22 cellular contexts compared by ENCODE assay signal in the genomic region with DNA sequence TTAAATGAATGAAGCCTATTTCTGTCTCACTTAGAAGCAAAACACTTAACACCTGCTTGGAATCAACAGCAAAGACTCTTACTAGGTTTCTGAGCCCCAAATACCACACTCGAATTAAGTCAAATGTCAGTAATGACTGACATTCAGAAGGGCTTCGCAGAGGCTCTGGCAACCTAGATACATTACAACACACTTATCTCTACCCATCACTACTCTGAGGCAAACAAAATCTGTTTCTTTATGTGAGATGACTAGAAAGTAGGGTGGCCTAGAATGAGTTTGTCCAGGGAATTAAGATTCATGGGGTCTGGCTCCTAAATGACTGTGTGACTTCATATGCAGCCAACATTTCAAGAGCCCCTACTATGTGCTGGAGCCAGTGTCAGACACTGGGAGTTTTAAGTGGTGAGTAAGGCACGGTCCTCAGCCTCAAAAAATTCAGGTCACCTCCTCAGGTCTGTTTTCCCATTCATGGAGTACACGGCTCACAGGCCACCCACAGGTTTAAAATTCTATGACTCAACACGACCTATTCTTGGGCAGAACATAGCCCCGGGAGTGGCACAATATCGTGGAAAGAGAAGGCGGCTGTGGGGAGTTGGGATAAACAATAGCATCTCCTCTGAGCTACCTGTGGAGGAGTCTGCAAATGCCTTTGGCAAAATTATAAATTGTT.
A peak's percentile ranks its signal among the peaks of the same experiment; 100 is the strongest.
DNase-seq lines count a peak whose midpoint lies in the region; ATAC-seq and TF ChIP-seq lines count a peak whose summit lies in the region.
"Had no signal": no experiment of that assay in that cellular context is flagged by ENCODE, and none has a peak within 500 bp of the region (broad histone marks: within the 10 kb centered on the region; RNA-seq: fewer than 3 reads in every experiment).

No MANE protein-coding gene starts in this region.

- no peaks in the 10 kb centered on the region for H3K9me3 ChIP-seq in H9 (ENCODE audit: control insufficient read depth, low read depth, low read length)
- H3K9me3 ChIP-seq in OCI-LY1 (ENCODE audit: low read length), result no peaks in the 10 kb centered on the region
- H3K9me3 ChIP-seq in hepatocyte (ENCODE audit: low read depth), result no peaks in the 10 kb centered on the region
- H3K9me3 ChIP-seq in prostate gland, result no peaks in the 10 kb centered on the region

- no peaks in the 10 kb centered on the region for H3K27me3 Mint-ChIP-seq in H9 (ENCODE audit: low read depth)
- H3K27me3 Mint-ChIP-seq: activated CD4-positive, alpha-beta memory T cell treated with anti-CD3 and anti-CD28 coated beads, Interleukin-2, amount 10 ng/mL, durations not matched to agents 7 days and 5 days; activated naive CD4-positive, alpha-beta T cell treated with anti-CD3 and anti-CD28 coated beads, Interleukin-2, amount 10 ng/mL, durations not matched to agents 7 days and 5 days; activated T-cell treated with anti-CD3 and anti-CD28 coated beads, Interleukin-2, amount 50 U/mL, for 24 hours had no signal

- no peak overlapping the region for H2AK5ac ChIP-seq in H9 (ENCODE audit: insufficient read length, low read length)

- no peak for TF ChIP-seq CTCF in H9 (conservative IDR thresholded peaks at IDR 0.05)
- no peak for TF ChIP-seq CTCF in OCI-LY1 (IDR thresholded peaks at IDR 0.05; ENCODE audit: low read length)
- TF ChIP-seq CTCF in hepatocyte (IDR thresholded peaks at IDR 0.05; ENCODE audit: poor library complexity), result no peak
- no peak for TF ChIP-seq CTCF in prostate gland (IDR thresholded peaks at IDR 0.05)

- no peak overlapping the region for H2BK120ac ChIP-seq in H9 (ENCODE audit: low read depth, low read length, poor library complexity, severe bottlenecking)

- H3F3A ChIP-seq in OCI-LY1 (ENCODE audit: insufficient read depth, low read length), result no peaks in the 10 kb centered on the region

- no peak overlapping the region for H3T11ph ChIP-seq in H9 (ENCODE audit: low read length)

- H3K79me2 ChIP-seq in H9 (ENCODE audit: insufficient read depth, low read length) (no peaks in the 10 kb centered on the region), OCI-LY1 (ENCODE audit: insufficient read depth, low read length) (no peaks in the 10 kb centered on the region), hepatocyte (no peaks in the 10 kb centered on the region)

- intact Hi-C loops in prostate gland (cut with DNase I), result no loop called here

- H3K9me3 Mint-ChIP-seq in H9, result no peaks in the 10 kb centered on the region
- H3K9me3 Mint-ChIP-seq: activated CD4-positive, alpha-beta memory T cell treated with anti-CD3 and anti-CD28 coated beads, Interleukin-2, amount 10 ng/mL, durations not matched to agents 7 days and 5 days; activated naive CD4-positive, alpha-beta T cell treated with anti-CD3 and anti-CD28 coated beads, Interleukin-2, amount 10 ng/mL, durations not matched to agents 7 days and 5 days; activated T-cell treated with anti-CD3 and anti-CD28 coated beads, Interleukin-2, amount 50 U/mL, for 24 hours had no signal

- H3K14ac ChIP-seq in H9 (ENCODE audit: insufficient read depth, low read length), result no peak overlapping the region

- no peak overlapping the region for H3K4me3 Mint-ChIP-seq in H9
- H3K4me3 Mint-ChIP-seq: activated CD4-positive, alpha-beta memory T cell treated with anti-CD3 and anti-CD28 coated beads, Interleukin-2, amount 10 ng/mL, durations not matched to agents 7 days and 5 days; activated naive CD4-positive, alpha-beta T cell treated with anti-CD3 and anti-CD28 coated beads, Interleukin-2, amount 10 ng/mL, durations not matched to agents 7 days and 5 days; activated T-cell treated with anti-CD3 and anti-CD28 coated beads, Interleukin-2, amount 50 U/mL, for 24 hours had no signal

- H2BK20ac ChIP-seq in H9 (ENCODE audit: low read depth, low read length, poor library complexity, severe bottlenecking), result no peak overlapping the region

- TF ChIP-seq POLR2A in prostate gland (IDR thresholded peaks at IDR 0.05), result no peak

- H4K5ac ChIP-seq in H9 (ENCODE audit: insufficient read length, low read depth, low read length), result no peak overlapping the region

- H3K4me2 ChIP-seq in H9 (ENCODE audit: insufficient read depth, insufficient read length, low read length) (no peak overlapping the region), OCI-LY1 (ENCODE audit: low read length) (no peak overlapping the region), hepatocyte (peak overlapping the region; percentile 55)

- H4K8ac ChIP-seq in H9 (replicated peaks; ENCODE audit: insufficient read length, low read depth, low read length), result no peak overlapping the region

- H2BK5ac ChIP-seq in H9 (ENCODE audit: insufficient read length, low read length), result no peak overlapping the region

- no peak overlapping the region for H2BK12ac ChIP-seq in H9 (ENCODE audit: insufficient read length, low read depth, low read length)

- no peaks in the 10 kb centered on the region for H3K9me2 ChIP-seq in OCI-LY1 (ENCODE audit: low read depth, low read length)
- H3K9me2 ChIP-seq in hepatocyte (replicated peaks; ENCODE audit: insufficient read depth), result no peaks in the 10 kb centered on the region

- no peak overlapping the region for H3K18ac ChIP-seq in H9 (ENCODE audit: insufficient read length, low read depth, low read length)

- H3K36me3 ChIP-seq in OCI-LY1 (ENCODE audit: insufficient read depth, low read length) (no peaks in the 10 kb centered on the region), hepatocyte (replicated peaks; ENCODE audit: insufficient read depth, low read depth) (no peaks in the 10 kb centered on the region), prostate gland (no peaks in the 10 kb centered on the region)

- no peak overlapping the region for H3K23ac ChIP-seq in H9 (ENCODE audit: insufficient read length, low read depth, low read length)

- H3K4me3 ChIP-seq in OCI-LY1 (ENCODE audit: low read depth, low read length, poor library complexity, severe bottlenecking), result no peak overlapping the region
- H3K4me3 ChIP-seq in hepatocyte, result no peak overlapping the region
- H3K4me3 ChIP-seq in prostate gland, result no peak overlapping the region

- H3K9ac ChIP-seq in H9 (ENCODE audit: extremely low read depth, insufficient read length, low read length) (no peak overlapping the region), OCI-LY1 (ENCODE audit: low read length) (no peak overlapping the region)

- H3K27me3 ChIP-seq in H9 (ENCODE audit: insufficient read depth, low read length) (no peaks in the 10 kb centered on the region), OCI-LY1 (ENCODE audit: insufficient read depth, low read length) (no peaks in the 10 kb centered on the region), hepatocyte (no peaks in the 10 kb centered on the region), prostate gland (replicated peaks; ENCODE audit: insufficient read depth) (no peaks in the 10 kb centered on the region)

- H3K27ac ChIP-seq in H9 (ENCODE audit: insufficient read length, low read depth, low read length) (no peak overlapping the region), OCI-LY1 (ENCODE audit: low read depth, low read length, poor library complexity, severe bottlenecking) (peak overlapping the region; percentile 23), hepatocyte (peak overlapping the region; percentile 62), prostate gland (peak overlapping the region; percentile 1 to 15)

- no peaks in the 10 kb centered on the region for H3K4me1 ChIP-seq in H9 (ENCODE audit: insufficient read depth, low read length)
- H3K4me1 ChIP-seq in OCI-LY1 (ENCODE audit: insufficient read depth, low read length, severe bottlenecking), result peaks cover 15% of the 10 kb centered on the region
- H3K4me1 ChIP-seq in hepatocyte (ENCODE audit: insufficient read depth), result peaks cover 31% of the 10 kb centered on the region
- peaks cover 4% of the 10 kb centered on the region for H3K4me1 ChIP-seq in prostate gland (replicated peaks)

- H3K79me1 ChIP-seq in H9 (ENCODE audit: insufficient read depth, low read depth, low read length, poor library complexity, severe bottlenecking), result no peaks in the 10 kb centered on the region

- H3K4me1 Mint-ChIP-seq in H9, result peaks cover 5 to 6% of the 10 kb centered on the region in 2 experiments; a peak in 3 of 4 replicates
- H3K4me1 Mint-ChIP-seq: activated CD4-positive, alpha-beta memory T cell treated with anti-CD3 and anti-CD28 coated beads, Interleukin-2, amount 10 ng/mL, durations not matched to agents 7 days and 5 days; activated naive CD4-positive, alpha-beta T cell treated with anti-CD3 and anti-CD28 coated beads, Interleukin-2, amount 10 ng/mL, durations not matched to agents 7 days and 5 days had no signal

- H3K27ac Mint-ChIP-seq in H9, result peak overlapping the region in 2 of 3 experiments; percentile 36 to 66; a peak in 2 of 7 replicates
- H3K27ac Mint-ChIP-seq: activated CD4-positive, alpha-beta memory T cell treated with anti-CD3 and anti-CD28 coated beads, Interleukin-2, amount 10 ng/mL, durations not matched to agents 7 days and 5 days; activated naive CD4-positive, alpha-beta T cell treated with anti-CD3 and anti-CD28 coated beads, Interleukin-2, amount 10 ng/mL, durations not matched to agents 7 days and 5 days; activated T-cell treated with anti-CD3 and anti-CD28 coated beads, Interleukin-2, amount 50 U/mL, for 24 hours had no signal

- DNase-seq in H9 (no peak), hepatocyte (ENCODE audit: low spot score) (no peak), prostate gland (ENCODE audit: low spot score) (no peak), nucleus accumbens (lab: John Stamatoyannopoulos, UW) (no peak), SHP77 treated with DMSO at 0.1 percent for 48 hours (lab: John Stamatoyannopoulos, UW) (no peak), NCI-H2029 (lab: John Stamatoyannopoulos, UW) (no peak)
- DNase-seq: activated CD4-positive, alpha-beta memory T cell treated with anti-CD3 and anti-CD28 coated beads, Interleukin-2, amount 10 ng/mL, durations not matched to agents 7 days and 5 days; activated naive CD4-positive, alpha-beta T cell treated with anti-CD3 and anti-CD28 coated beads, Interleukin-2, amount 10 ng/mL, durations not matched to agents 7 days and 5 days; activated T-cell treated with anti-CD3 and anti-CD28 coated beads, Interleukin-2, amount 50 U/mL, for 24 hours; AML-193; COR-L47; foreskin fibroblast; HCEC 1CT; Kasumi-1; NCI-H1105 treated with DMSO at 0.1 percent for 48 hours; NCI-H2171 treated with DMSO at 0.1 percent for 48 hours; NCI-H82; small intestine; stimulated activated CD4-positive, alpha-beta T cell treated with anti-CD3 and anti-CD28 coated beads, Interleukin-4, amount 100 ng/mL, for 4 hours; T-helper 1 cell had no signal

- no peak for ATAC-seq in HG02870 (IDR thresholded peaks at IDR 0.05; ENCODE audit: unreplicated experiment)

- H3K23me2 ChIP-seq in H9 (ENCODE audit: insufficient read length, low read depth, low read length, poor library complexity, severe bottlenecking), result no peaks in the 10 kb centered on the region

- no peak overlapping the region for H3K56ac ChIP-seq in H9 (ENCODE audit: insufficient read length, low read depth, low read length)

- H2AFZ ChIP-seq in H9 (ENCODE audit: low read length) (no peak overlapping the region), OCI-LY1 (ENCODE audit: low read length) (no peak overlapping the region), hepatocyte (no peak overlapping the region)

- H4K20me1 ChIP-seq in H9 (ENCODE audit: control insufficient read depth, insufficient read depth, insufficient read length) (no peaks in the 10 kb centered on the region), OCI-LY1 (ENCODE audit: insufficient read depth, low read length) (no peaks in the 10 kb centered on the region), hepatocyte (ENCODE audit: insufficient read depth, poor library complexity, severe bottlenecking) (no peaks in the 10 kb centered on the region)

- H2BK15ac ChIP-seq in H9 (ENCODE audit: low read depth, low read length), result no peak overlapping the region

- WGBS in H9 (ENCODE audit: extremely low coverage, insufficient read length, low lambda C conversion rate), result no CpG with 5 or more reads among the region's 8 CpGs
- 68% methylated on average over 8 of the region's 8 CpGs for WGBS in hepatocyte (ENCODE audit: low lambda C conversion rate, missing lambda C conversion rate)
- 81% methylated on average over 8 of the region's 8 CpGs for WGBS in prostate gland

- no peaks in the 10 kb centered on the region for H3K36me3 Mint-ChIP-seq in H9 (ENCODE audit: insufficient read depth in 1 of 3, low read depth in 3 of 3)

- H3K4ac ChIP-seq in H9 (ENCODE audit: low read depth, low read length), result no peak overlapping the region

- H4K91ac ChIP-seq in H9 (ENCODE audit: insufficient read length, low read depth, low read length), result no peak overlapping the region
